Comparison of ENCODE assay signal across 17 cellular contexts in the genomic region with DNA sequence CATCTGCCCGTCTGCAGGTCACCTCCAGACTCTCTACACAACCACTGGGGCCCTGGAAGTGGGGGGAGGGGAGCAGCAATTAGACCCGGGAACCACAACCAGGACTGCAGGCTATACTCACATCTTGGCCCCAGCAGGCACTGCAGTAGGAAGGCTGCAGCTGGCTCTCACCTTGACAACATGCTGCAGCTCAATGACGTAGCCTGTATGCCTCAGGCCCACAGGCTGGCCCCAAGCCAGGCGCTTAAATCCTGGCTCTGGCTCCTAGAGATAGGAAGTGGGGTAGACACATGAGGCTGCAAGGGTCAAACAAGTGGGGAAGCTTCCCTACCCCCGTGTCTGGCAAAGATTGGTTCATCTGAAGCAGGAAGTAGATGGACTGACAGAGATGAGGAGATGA. TPM values are rescaled to one million over a fixed set of nuclear protein-coding genes. Genes with fewer than 3 reads are reported as not detected.
DNase-seq lines count a peak whose midpoint lies in the region; ATAC-seq and TF ChIP-seq lines count a peak whose summit lies in the region.
"Had no signal": no experiment of that assay in that cellular context is flagged by ENCODE, and none has a peak within 500 bp of the region (broad histone marks: within the 10 kb centered on the region; RNA-seq: fewer than 3 reads in every experiment).

No MANE protein-coding gene starts in this region.

- DNase-seq in MCF 10A (ENCODE audit: unreplicated experiment) (peak; percentile 36), breast epithelium (ENCODE audit: low spot score in 2 of 2) (no peak), NCI-H69 (lab: John Stamatoyannopoulos, UW) (peak; percentile 85), epithelial cell of esophagus (ENCODE audit: low read depth) (peak; percentile 47), progenitor cell of endocrine pancreas (ENCODE audit: low spot score, unreplicated experiment) (no peak), T-helper 2 cell (no peak), MM.1S (no peak)
- DNase-seq: Calu3; KBM-7; NCI-H1694 treated with DMSO at 0.1 percent for 48 hours; stimulated activated CD4-positive, alpha-beta T cell treated with anti-CD3 and anti-CD28 coated beads, Interleukin-15, amount 100 ng/mL, for 24 hours; WERI-Rb-1 had no signal

- H3K4me2 ChIP-seq in MM.1S (ENCODE audit: low read depth, low read length) = no peak overlapping the region

- H3K9me3 Mint-ChIP-seq in MCF 10A (ENCODE audit: unreplicated experiment) = no peaks in the 10 kb centered on the region
- no peaks in the 10 kb centered on the region for H3K9me3 Mint-ChIP-seq in progenitor cell of endocrine pancreas (ENCODE audit: low read depth)

- H3K27ac Mint-ChIP-seq in MCF 10A (ENCODE audit: low read depth, unreplicated experiment) (no peak overlapping the region), progenitor cell of endocrine pancreas (peak overlapping the region; percentile 24)
- H3K27ac Mint-ChIP-seq: activated naive CD8-positive, alpha-beta T cell had no signal

- no peak overlapping the region for H3K9ac ChIP-seq in MM.1S (ENCODE audit: low read length)

- TF ChIP-seq CTCF in MCF 10A (IDR thresholded peaks at IDR 0.05; ENCODE audit: unreplicated experiment) = no peak
- no peak for TF ChIP-seq CTCF in breast epithelium (IDR thresholded peaks at IDR 0.05)
- no peak for TF ChIP-seq CTCF in epithelial cell of esophagus (IDR thresholded peaks at IDR 0.05; ENCODE audit: insufficient read depth, low read depth, low read length, missing control alignments)
- no peak for TF ChIP-seq CTCF in progenitor cell of endocrine pancreas (IDR thresholded peaks at IDR 0.05; ENCODE audit: unreplicated experiment)
- no peak for TF ChIP-seq CTCF in MM.1S (IDR thresholded peaks at IDR 0.05; ENCODE audit: low read length)

- H4K20me1 ChIP-seq in MM.1S (ENCODE audit: insufficient read depth, low read length) = no peaks in the 10 kb centered on the region

- BruUV-seq in MCF 10A (replicated peaks; lab: Mats Ljungman, UMichigan) = no TSS peak

- H3F3A ChIP-seq in MM.1S (ENCODE audit: insufficient read depth, low read length) = peaks cover 18% of the 10 kb centered on the region

- H3K4me3 ChIP-seq in breast epithelium (no peak overlapping the region), epithelial cell of esophagus (ENCODE audit: low read length) (no peak overlapping the region), MM.1S (ENCODE audit: low read length) (no peak overlapping the region)
- H3K4me3 ChIP-seq: SK-N-MC had no signal

- H3K27me3 Mint-ChIP-seq in MCF 10A (ENCODE audit: insufficient read depth, unreplicated experiment) = no peaks in the 10 kb centered on the region
- no peaks in the 10 kb centered on the region for H3K27me3 Mint-ChIP-seq in progenitor cell of endocrine pancreas
- H3K27me3 Mint-ChIP-seq: activated naive CD8-positive, alpha-beta T cell had no signal

- ATAC-seq in HG02763 (IDR thresholded peaks at IDR 0.05; ENCODE audit: unreplicated experiment) = no peak
- ATAC-seq: left lobe of liver had no signal

- peaks cover 7% of the 10 kb centered on the region for H3K36me3 ChIP-seq in breast epithelium
- H3K36me3 ChIP-seq in MM.1S (replicated peaks; ENCODE audit: insufficient read depth, low read length) = no peaks in the 10 kb centered on the region

- H3K9me3 ChIP-seq in breast epithelium = no peaks in the 10 kb centered on the region
- H3K9me3 ChIP-seq in MM.1S (replicated peaks; ENCODE audit: insufficient read depth, low read length) = no peaks in the 10 kb centered on the region

- H3K9me2 ChIP-seq in MM.1S (replicated peaks; ENCODE audit: insufficient read depth, low read length) = no peaks in the 10 kb centered on the region

- CTCF ChIA-PET in MCF 10A (lab: Yijun Ruan, JAX) = no interaction called here

- no peak for TF ChIP-seq POLR2A in breast epithelium (IDR thresholded peaks at IDR 0.05)

- POLR2A ChIA-PET in MCF 10A (lab: Yijun Ruan, JAX) = interaction anchor here (0.6 to 0.7 kb wide), 2 partner anchors 22 to 86 kb away, joined by 3 read pairs; a partner anchor contains a TSS

- H3K27me3 ChIP-seq in breast epithelium (no peaks in the 10 kb centered on the region), MM.1S (replicated peaks; ENCODE audit: insufficient read depth, low read length) (no peaks in the 10 kb centered on the region)

- H3K4me3 Mint-ChIP-seq in MCF 10A (ENCODE audit: unreplicated experiment) (no peak overlapping the region), progenitor cell of endocrine pancreas (ENCODE audit: low read depth) (no peak overlapping the region)
- H3K4me3 Mint-ChIP-seq: activated naive CD8-positive, alpha-beta T cell had no signal

- H3K79me2 ChIP-seq in MM.1S (ENCODE audit: low read length) = peaks cover 13% of the 10 kb centered on the region

- H3K36me3 Mint-ChIP-seq in MCF 10A (ENCODE audit: insufficient read depth, unreplicated experiment) (peaks cover 70% of the 10 kb centered on the region), progenitor cell of endocrine pancreas (ENCODE audit: insufficient read depth) (peaks cover 17% of the 10 kb centered on the region)
- H3K36me3 Mint-ChIP-seq: activated naive CD8-positive, alpha-beta T cell had no signal

- H2AFZ ChIP-seq in MM.1S (ENCODE audit: low read length) = no peak overlapping the region

- no peak overlapping the region for H3K27ac ChIP-seq in breast epithelium
- H3K27ac ChIP-seq in MM.1S (ENCODE audit: low read length) = no peak overlapping the region
- H3K27ac ChIP-seq: epithelial cell of prostate, SK-N-MC, WERI-Rb-1 had no signal

- H3K4me1 ChIP-seq in breast epithelium = peaks cover 0 to 3% of the 10 kb centered on the region in 2 donors
- H3K4me1 ChIP-seq in MM.1S (ENCODE audit: low read length) = peaks cover 2% of the 10 kb centered on the region; the same call in 1 of the 2 replicates

- H3K4me1 Mint-ChIP-seq in MCF 10A (ENCODE audit: insufficient read depth, unreplicated experiment) (peaks cover 4% of the 10 kb centered on the region), progenitor cell of endocrine pancreas (ENCODE audit: low read depth) (peaks cover 4% of the 10 kb centered on the region)

- intact Hi-C loops in MCF 10A (cut with micrococcal nuclease) = no loop called here
- intact Hi-C loops in breast epithelium (cut with DNase I; ENCODE audit: low total_unique reads) = no loop called here

RNA-seq across cellular contexts. Expression of a gene that starts 4.6 kb away (rescaled TPM):
- 96.1 and 97.2 TPM in 2 replicates for total RNA-seq in MCF 10A (2022)
- 100 to 1,000 TPM in 1 of 3 donors, 10 to 100 TPM in 2; 73.1 to 115 (median 99.3) TPM for total RNA-seq in breast epithelium
- total RNA-seq in progenitor cell of endocrine pancreas = 130 and 134 TPM in 2 replicates

RNA-seq across cellular contexts. Expression of a gene that starts 6.1 kb away (rescaled TPM):
- 114 and 149 TPM in 2 replicates for total RNA-seq in MCF 10A (2022)
- 100 to 1,000 TPM; 233 to 268 (median 252) TPM for total RNA-seq in breast epithelium
- 402 and 417 TPM in 2 replicates for total RNA-seq in progenitor cell of endocrine pancreas

RNA-seq across cellular contexts. Expression of a gene that starts 22.2 kb away (rescaled TPM):
- total RNA-seq in MCF 10A (2022) (39.3 and 51.4 TPM in 2 replicates), breast epithelium (10 to 100 TPM; 49.2 to 57.2 (median 56.2) TPM), progenitor cell of endocrine pancreas (76.2 and 81.1 TPM in 2 replicates)

RNA-seq across cellular contexts. Expression of a gene that starts 34.4 kb away (rescaled TPM):
- total RNA-seq in MCF 10A (2022) (224 and 264 TPM in 2 replicates), breast epithelium (100 to 1,000 TPM; 411 to 700 (median 540) TPM), progenitor cell of endocrine pancreas (273 and 278 TPM in 2 replicates)

Comparison
In these comparisons a context has a peak if more than half of its experiments do, and no peak if none do; other contexts are left out.
1. DNase-seq: peak in MCF 10A (single experiment), NCI-H69 (single experiment) and epithelial cell of esophagus (single experiment); none in breast epithelium (0 of 2), progenitor cell of endocrine pancreas (single experiment), T-helper 2 cell (0 of 5) and MM.1S (single experiment).